26 cellular contexts compared by ENCODE assay signal in the genomic region with DNA sequence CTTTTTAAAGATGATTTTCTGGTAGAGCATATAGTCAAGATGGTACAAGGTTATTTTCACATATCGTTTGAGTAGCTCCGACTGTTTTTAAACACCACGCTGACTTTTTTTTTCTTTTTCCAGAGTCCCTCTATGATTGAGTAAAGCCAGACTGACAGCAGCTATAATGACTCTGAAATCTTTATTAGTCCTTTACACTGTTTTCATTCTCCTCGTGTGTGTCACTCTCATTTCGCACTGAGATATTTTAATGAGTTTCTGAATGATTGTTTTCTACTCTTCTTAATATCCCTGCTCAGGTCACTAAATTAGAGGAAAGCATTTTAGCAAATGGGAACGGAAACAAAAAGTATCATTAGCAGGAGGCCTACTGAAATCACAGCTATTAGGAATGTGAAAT.
"Had no signal": no experiment of that assay in that cellular context is flagged by ENCODE, and none has a peak within 500 bp of the region (broad histone marks: within the 10 kb centered on the region; RNA-seq: fewer than 3 reads in every experiment).

No MANE protein-coding gene starts in this region.

- DNase-seq: activated CD4-positive, alpha-beta T cell treated with anti-CD3 and anti-CD28 coated beads for 4 hours; activated CD4-positive, alpha-beta T cell treated with anti-CD3 and anti-CD28 coated beads, Interleukin-2, amount 50 U/mL, for 4 hours; activated naive CD8-positive, alpha-beta T cell treated with anti-CD3 and anti-CD28 coated beads, Interleukin-2, amount 50 U/mL, for 24 hours; activated T-cell treated with anti-CD3 and anti-CD28 coated beads for 4 hours; central memory CD4-positive, alpha-beta T cell; esophagus squamous epithelium; hippocampal formation; left cardiac atrium; mammary epithelial cell; naive thymus-derived CD4-positive, alpha-beta T cell; posterior cingulate gyrus; right cardiac atrium; stimulated activated CD4-positive, alpha-beta T cell treated with anti-CD3 and anti-CD28 coated beads, Interleukin-4, amount 100 ng/mL, for 1 hour; stimulated activated naive CD8-positive, alpha-beta T cell treated with anti-CD3 and anti-CD28 coated beads, Interleukin-15, amount 100 ng/mL, for 72 hours; substantia nigra; T-helper 9 cell; uterus had no signal

- H3K9me3 ChIP-seq: breast epithelium, esophagus squamous epithelium, uterus had no signal

- H3K4me1 ChIP-seq: breast epithelium, esophagus squamous epithelium, uterus had no signal

- H3K4me1 Mint-ChIP-seq: activated naive CD4-positive, alpha-beta T cell treated with anti-CD3 and anti-CD28 coated beads, Interleukin-2, amount 50 U/mL, for 24 hours; activated naive CD8-positive, alpha-beta T cell treated with anti-CD3 and anti-CD28 coated beads, Interleukin-2, amount 50 U/mL, for 24 hours; stimulated activated memory B cell treated with anti-CD40 and anti-IgM and Interleukin-4, amounts not matched to agents 10 μg/mL and 1 μg/mL and 100 μg/mL, for 72 hours; stimulated activated naive CD8-positive, alpha-beta T cell treated with anti-CD3 and anti-CD28 coated beads, Interleukin-15, amount 100 ng/mL, for 72 hours had no signal

- H3K4me3 ChIP-seq: breast epithelium, esophagus squamous epithelium, uterus had no signal

- H3K27me3 Mint-ChIP-seq: activated naive CD4-positive, alpha-beta T cell treated with anti-CD3 and anti-CD28 coated beads, Interleukin-2, amount 50 U/mL, for 24 hours; activated naive CD8-positive, alpha-beta T cell treated with anti-CD3 and anti-CD28 coated beads, Interleukin-2, amount 50 U/mL, for 24 hours; dendritic cell treated with granulocyte-macrophage colony-stimulating factor and Interleukin-4, amounts not matched to agents 40 ng/mL and 50 ng/mL, for 4 days; stimulated activated memory B cell treated with anti-CD40 and anti-IgM and Interleukin-4, amounts not matched to agents 10 μg/mL and 1 μg/mL and 100 μg/mL, for 72 hours had no signal

- H3K4me3 Mint-ChIP-seq: activated naive CD4-positive, alpha-beta T cell treated with anti-CD3 and anti-CD28 coated beads, Interleukin-2, amount 50 U/mL, for 24 hours; activated naive CD8-positive, alpha-beta T cell treated with anti-CD3 and anti-CD28 coated beads, Interleukin-2, amount 50 U/mL, for 24 hours; activated T-helper 1 cell treated with anti-CD3 and anti-CD28 coated beads, Interleukin-12 subunit alpha, Interleukin-12 subunit beta, Interleukin-2, Interleukin-4 antibody, amounts not matched to agents 30 ng/mL and 10 ng/mL and 1 ng/mL, durations not matched to agents 14 hours and 24 hours and 36 hours; dendritic cell treated with granulocyte-macrophage colony-stimulating factor and Interleukin-4, amounts not matched to agents 40 ng/mL and 50 ng/mL, for 4 days; naive thymus-derived CD4-positive, alpha-beta T cell; stimulated activated memory B cell treated with anti-CD40 and anti-IgM and Interleukin-4, amounts not matched to agents 10 μg/mL and 1 μg/mL and 100 μg/mL, for 72 hours; stimulated activated naive CD8-positive, alpha-beta T cell treated with anti-CD3 and anti-CD28 coated beads, Interleukin-15, amount 100 ng/mL, for 72 hours; T-helper 1 cell treated with Interleukin-12 subunit alpha and Interleukin-12 subunit beta and Interleukin-4 antibody, amounts not matched to agents 30 μg/mL and 1 μg/mL, for 36 hours; type B pancreatic cell had no signal

- H3K9me3 Mint-ChIP-seq: activated naive CD4-positive, alpha-beta T cell treated with anti-CD3 and anti-CD28 coated beads, Interleukin-2, amount 50 U/mL, for 24 hours; activated naive CD8-positive, alpha-beta T cell treated with anti-CD3 and anti-CD28 coated beads, Interleukin-2, amount 50 U/mL, for 24 hours; activated T-helper 1 cell treated with anti-CD3 and anti-CD28 coated beads, Interleukin-12 subunit alpha, Interleukin-12 subunit beta, Interleukin-2, Interleukin-4 antibody, amounts not matched to agents 30 ng/mL and 10 ng/mL and 1 ng/mL, durations not matched to agents 14 hours and 24 hours and 36 hours; naive thymus-derived CD4-positive, alpha-beta T cell; stimulated activated memory B cell treated with anti-CD40 and anti-IgM and Interleukin-4, amounts not matched to agents 10 μg/mL and 1 μg/mL and 100 μg/mL, for 72 hours; stimulated activated naive CD8-positive, alpha-beta T cell treated with anti-CD3 and anti-CD28 coated beads, Interleukin-15, amount 100 ng/mL, for 72 hours; T-helper 1 cell treated with Interleukin-12 subunit alpha and Interleukin-12 subunit beta and Interleukin-4 antibody, amounts not matched to agents 30 μg/mL and 1 μg/mL, for 36 hours had no signal

- H3K36me3 Mint-ChIP-seq: naive thymus-derived CD4-positive, alpha-beta T cell; type B pancreatic cell had no signal

- H3K27me3 ChIP-seq: breast epithelium, esophagus squamous epithelium, uterus had no signal

- H3K27ac ChIP-seq: breast epithelium, epithelial cell of prostate, esophagus squamous epithelium, uterus, VCaP had no signal

- H3K27ac Mint-ChIP-seq: activated naive CD4-positive, alpha-beta T cell treated with anti-CD3 and anti-CD28 coated beads, Interleukin-2, amount 50 U/mL, for 24 hours; activated naive CD8-positive, alpha-beta T cell treated with anti-CD3 and anti-CD28 coated beads, Interleukin-2, amount 50 U/mL, for 24 hours; activated T-helper 1 cell treated with anti-CD3 and anti-CD28 coated beads, Interleukin-12 subunit alpha, Interleukin-12 subunit beta, Interleukin-2, Interleukin-4 antibody, amounts not matched to agents 30 ng/mL and 10 ng/mL and 1 ng/mL, durations not matched to agents 14 hours and 24 hours and 36 hours; dendritic cell treated with granulocyte-macrophage colony-stimulating factor and Interleukin-4, amounts not matched to agents 40 ng/mL and 50 ng/mL, for 4 days; naive thymus-derived CD4-positive, alpha-beta T cell; stimulated activated memory B cell treated with anti-CD40 and anti-IgM and Interleukin-4, amounts not matched to agents 10 μg/mL and 1 μg/mL and 100 μg/mL, for 72 hours; stimulated activated naive CD8-positive, alpha-beta T cell treated with anti-CD3 and anti-CD28 coated beads, Interleukin-15, amount 100 ng/mL, for 72 hours; T-helper 1 cell treated with Interleukin-12 subunit alpha and Interleukin-12 subunit beta and Interleukin-4 antibody, amounts not matched to agents 30 μg/mL and 1 μg/mL, for 36 hours; type B pancreatic cell had no signal

- H3K36me3 ChIP-seq: breast epithelium, esophagus squamous epithelium, uterus had no signal
